ENCODE assay signal across 14 cellular contexts in the genomic region with DNA sequence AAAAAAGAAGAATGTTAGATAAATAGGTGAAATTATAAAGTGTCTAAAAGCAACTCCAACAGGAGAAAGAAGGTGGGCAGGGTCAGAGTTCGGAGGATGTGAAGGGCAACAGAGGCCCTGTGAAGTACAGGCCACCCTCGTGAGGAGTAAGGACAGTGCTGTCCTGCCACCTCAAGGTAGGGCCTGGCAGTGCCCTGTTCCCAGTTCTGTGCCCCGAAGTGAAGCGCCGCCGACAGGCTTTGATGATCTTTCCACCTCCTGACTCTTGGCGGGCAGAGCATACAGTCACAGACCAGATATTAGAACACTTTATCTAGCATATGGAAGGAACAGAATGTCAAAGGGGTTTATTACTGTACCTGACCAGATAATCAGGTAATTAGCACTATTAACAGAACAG.
A peak's percentile ranks its signal among the peaks of the same experiment; 100 is the strongest.
DNase-seq lines count a peak whose midpoint lies in the region; ATAC-seq, FAIRE-seq and TF ChIP-seq lines count a peak whose summit lies in the region.
"Had no signal": no experiment of that assay in that cellular context is flagged by ENCODE, and none has a peak within 500 bp of the region (broad histone marks: within the 10 kb centered on the region; RNA-seq: fewer than 3 reads in every experiment).

No MANE protein-coding gene starts in this region.

- FAIRE-seq in frontal cortex (lab: Jason Lieb, UNC), result no peak

- peak; percentile 60 for DNase-seq in DMS 273 (lab: John Stamatoyannopoulos, UW; ENCODE audit: unreplicated experiment)
- no peak for DNase-seq in left colon
- DNase-seq in CD1c-positive myeloid dendritic cell (ENCODE audit: extremely low spot score), result no peak
- no peak for DNase-seq in activated gamma-delta T cell treated with Interleukin-2 at 50 U/mL for 16 hours
- DNase-seq in frontal cortex (ENCODE audit: low spot score in 2 of 2), result no peak
- DNase-seq: activated naive CD4-positive, alpha-beta T cell; cortex of kidney; stimulated activated CD4-positive, alpha-beta T cell treated with anti-CD3 and anti-CD28 coated beads, Interleukin-4, amount 100 ng/mL, for 24 hours had no signal

- TF ChIP-seq EP300 in Ishikawa (IDR thresholded peaks at IDR 0.05; ENCODE audit: borderline replicate concordance), result no peak

- TF ChIP-seq CTCF in VCaP (conservative IDR thresholded peaks at IDR 0.05), result no peak

- TF ChIP-seq RAD21 in Ishikawa (IDR thresholded peaks at IDR 0.05; ENCODE audit: low read depth), result peak; percentile 10; the same call in 1 of the 2 replicates

- peak overlapping the region; percentile 22; the same call in 1 of the 2 replicates for H3K27ac ChIP-seq in VCaP
- H3K27ac ChIP-seq: BLaER1, gastroesophageal sphincter, thoracic aorta had no signal

- intact Hi-C loops in left colon (cut with DNase I, micrococcal nuclease), result loop anchor here in 1 of 2 donors (10.0 kb wide), 1 partner anchor 425 kb away; no protein-coding TSS in a partner anchor

- peak; percentile 43 for ATAC-seq in left colon
- no peak for ATAC-seq in GM18502 (IDR thresholded peaks at IDR 0.05; ENCODE audit: poor library complexity, unreplicated experiment)

TF ChIP-seq in Ishikawa, 13 proteins besides CTCF, POLR2A, EP300 and RAD21:
- TF ChIP-seq TAF1 (IDR thresholded peaks at IDR 0.05; ENCODE audit: low read depth) (no peak), TEAD4 (IDR thresholded peaks at IDR 0.05) (no peak), ZBTB7A (IDR thresholded peaks at IDR 0.05; ENCODE audit: low read depth) (no peak), TCF12 (IDR thresholded peaks at IDR 0.05; ENCODE audit: low read depth) (no peak), FOXM1 (IDR thresholded peaks at IDR 0.05; ENCODE audit: borderline replicate concordance, low read depth) (no peak), NFIC (IDR thresholded peaks at IDR 0.05) (no peak), EGR1 (IDR thresholded peaks at IDR 0.05) (no peak), CEBPB (IDR thresholded peaks at IDR 0.05) (no peak), CREB1 (IDR thresholded peaks at IDR 0.05; ENCODE audit: low read depth) (no peak), YY1 (IDR thresholded peaks at IDR 0.05; ENCODE audit: low read depth) (no peak)
- TF ChIP-seq, protein P1, sequence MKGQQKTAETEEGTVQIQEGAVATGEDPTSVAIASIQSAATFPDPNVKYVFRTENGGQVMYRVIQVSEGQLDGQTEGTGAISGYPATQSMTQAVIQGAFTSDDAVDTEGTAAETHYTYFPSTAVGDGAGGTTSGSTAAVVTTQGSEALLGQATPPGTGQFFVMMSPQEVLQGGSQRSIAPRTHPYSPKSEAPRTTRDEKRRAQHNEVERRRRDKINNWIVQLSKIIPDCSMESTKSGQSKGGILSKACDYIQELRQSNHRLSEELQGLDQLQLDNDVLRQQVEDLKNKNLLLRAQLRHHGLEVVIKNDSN (IDR thresholded peaks at IDR 0.05), result no peak
- TF ChIP-seq, protein P2, sequence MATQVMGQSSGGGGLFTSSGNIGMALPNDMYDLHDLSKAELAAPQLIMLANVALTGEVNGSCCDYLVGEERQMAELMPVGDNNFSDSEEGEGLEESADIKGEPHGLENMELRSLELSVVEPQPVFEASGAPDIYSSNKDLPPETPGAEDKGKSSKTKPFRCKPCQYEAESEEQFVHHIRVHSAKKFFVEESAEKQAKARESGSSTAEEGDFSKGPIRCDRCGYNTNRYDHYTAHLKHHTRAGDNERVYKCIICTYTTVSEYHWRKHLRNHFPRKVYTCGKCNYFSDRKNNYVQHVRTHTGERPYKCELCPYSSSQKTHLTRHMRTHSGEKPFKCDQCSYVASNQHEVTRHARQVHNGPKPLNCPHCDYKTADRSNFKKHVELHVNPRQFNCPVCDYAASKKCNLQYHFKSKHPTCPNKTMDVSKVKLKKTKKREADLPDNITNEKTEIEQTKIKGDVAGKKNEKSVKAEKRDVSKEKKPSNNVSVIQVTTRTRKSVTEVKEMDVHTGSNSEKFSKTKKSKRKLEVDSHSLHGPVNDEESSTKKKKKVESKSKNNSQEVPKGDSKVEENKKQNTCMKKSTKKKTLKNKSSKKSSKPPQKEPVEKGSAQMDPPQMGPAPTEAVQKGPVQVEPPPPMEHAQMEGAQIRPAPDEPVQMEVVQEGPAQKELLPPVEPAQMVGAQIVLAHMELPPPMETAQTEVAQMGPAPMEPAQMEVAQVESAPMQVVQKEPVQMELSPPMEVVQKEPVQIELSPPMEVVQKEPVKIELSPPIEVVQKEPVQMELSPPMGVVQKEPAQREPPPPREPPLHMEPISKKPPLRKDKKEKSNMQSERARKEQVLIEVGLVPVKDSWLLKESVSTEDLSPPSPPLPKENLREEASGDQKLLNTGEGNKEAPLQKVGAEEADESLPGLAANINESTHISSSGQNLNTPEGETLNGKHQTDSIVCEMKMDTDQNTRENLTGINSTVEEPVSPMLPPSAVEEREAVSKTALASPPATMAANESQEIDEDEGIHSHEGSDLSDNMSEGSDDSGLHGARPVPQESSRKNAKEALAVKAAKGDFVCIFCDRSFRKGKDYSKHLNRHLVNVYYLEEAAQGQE (IDR thresholded peaks at IDR 0.05; ENCODE audit: low read depth), result no peak
- TF ChIP-seq, protein P3, sequence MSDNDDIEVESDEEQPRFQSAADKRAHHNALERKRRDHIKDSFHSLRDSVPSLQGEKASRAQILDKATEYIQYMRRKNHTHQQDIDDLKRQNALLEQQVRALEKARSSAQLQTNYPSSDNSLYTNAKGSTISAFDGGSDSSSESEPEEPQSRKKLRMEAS (IDR thresholded peaks at IDR 0.05), result no peak
TF ChIP-seq in Ishikawa: peak in this region for 0.
